ENCODE assay signal across 1 cellular context in genomic region chr12:9702239-9702638, GRCh38.
TF ChIP-seq lines count a peak whose summit lies in the region.

No MANE protein-coding gene starts in this region.

TF ChIP-seq in SK-N-SH treated with all-trans-retinoic acid at 6 μM for 48 hours, 23 proteins besides CTCF, POLR2A, EP300 and RAD21 (continued from another document):
- no peak for TF ChIP-seq TSHZ2 (CRISPR knock-in tag; IDR thresholded peaks at IDR 0.05)
- TF ChIP-seq TCF4 (CRISPR knock-in tag; IDR thresholded peaks at IDR 0.05; ENCODE audit: borderline replicate concordance): no peak
- TF ChIP-seq ARNTL (CRISPR knock-in tag; IDR thresholded peaks at IDR 0.05; ENCODE audit: borderline replicate concordance, low read depth): no peak
- no peak for TF ChIP-seq ZFP30 (CRISPR knock-in tag; IDR thresholded peaks at IDR 0.05)
- TF ChIP-seq CSDC2 (CRISPR knock-in tag; IDR thresholded peaks at IDR 0.05): no peak
- TF ChIP-seq ZNF8 (CRISPR knock-in tag; IDR thresholded peaks at IDR 0.05): no peak
